Comparison of ENCODE assay signal across 1 cellular context in genomic region chr7:138066954-138067394, GRCh38.
TF ChIP-seq lines count a peak whose summit lies in the region.

No MANE protein-coding gene starts in this region.

TF ChIP-seq in HepG2, 621 proteins besides CTCF, POLR2A, EP300 and RAD21 (continued from another document and continues in another):
- TF ChIP-seq ZNF142 (CRISPR knock-in tag; IDR thresholded peaks at IDR 0.05) (peak; percentile 42; the same call in 1 of the 2 replicates), TEAD2 (CRISPR knock-in tag; IDR thresholded peaks at IDR 0.05) (no peak), SUZ12 (IDR thresholded peaks at IDR 0.05; ENCODE audit: low read depth, low read length) (no peak), POLR2AphosphoS5 (IDR thresholded peaks at IDR 0.05; ENCODE audit: low read depth, low read length) (no peak; the same call in 1 of the 2 replicates), GMEB2 (CRISPR knock-in tag; IDR thresholded peaks at IDR 0.05; ENCODE audit: low read depth) (no peak), ZNF20 (CRISPR knock-in tag; IDR thresholded peaks at IDR 0.05) (no peak), ZNF232 (CRISPR knock-in tag; IDR thresholded peaks at IDR 0.05; ENCODE audit: borderline replicate concordance) (no peak), TAF15 (IDR thresholded peaks at IDR 0.05; ENCODE audit: low read depth, low read length, poor library complexity, severe bottlenecking) (no peak), MEIS2 (CRISPR knock-in tag; IDR thresholded peaks at IDR 0.05) (no peak), POLR2G (IDR thresholded peaks at IDR 0.05; ENCODE audit: low read depth, low read length) (no peak), ZNF704 (CRISPR knock-in tag; IDR thresholded peaks at IDR 0.05; ENCODE audit: borderline replicate concordance) (no peak), KDM5A (IDR thresholded peaks at IDR 0.05; ENCODE audit: borderline replicate concordance, low read length) (no peak), ARHGAP35 (CRISPR knock-in tag; IDR thresholded peaks at IDR 0.05; ENCODE audit: borderline replicate concordance) (no peak), ATAD3A (CRISPR knock-in tag; IDR thresholded peaks at IDR 0.05) (no peak), ZNF761 (CRISPR knock-in tag; conservative IDR thresholded peaks at IDR 0.05) (no peak), TMF1 (CRISPR knock-in tag; IDR thresholded peaks at IDR 0.05; ENCODE audit: low read depth) (no peak), SNAPC4 (CRISPR knock-in tag; IDR thresholded peaks at IDR 0.05) (no peak), TGIF2 (CRISPR knock-in tag; IDR thresholded peaks at IDR 0.05) (no peak), SAFB2 (CRISPR knock-in tag; IDR thresholded peaks at IDR 0.05; ENCODE audit: borderline replicate concordance, low read depth) (no peak), ZNF44 (CRISPR knock-in tag; IDR thresholded peaks at IDR 0.05) (no peak), KAT8 (CRISPR knock-in tag; IDR thresholded peaks at IDR 0.05) (no peak), CEBPG (CRISPR knock-in tag; IDR thresholded peaks at IDR 0.05) (peak; percentile 57), HNRNPH1 (optimal IDR thresholded peaks at IDR 0.05; ENCODE audit: low read depth, low read length) (no peak), ETS1 (CRISPR knock-in tag; IDR thresholded peaks at IDR 0.05) (no peak), PBX3 (CRISPR knock-in tag; IDR thresholded peaks at IDR 0.05; ENCODE audit: borderline replicate concordance) (no peak), ZNF275 (CRISPR knock-in tag; IDR thresholded peaks at IDR 0.05; ENCODE audit: borderline replicate concordance) (no peak), ZNF296 (CRISPR knock-in tag; conservative IDR thresholded peaks at IDR 0.05) (no peak), ZNF770 (CRISPR knock-in tag; IDR thresholded peaks at IDR 0.05) (no peak), ZNF264 (CRISPR knock-in tag; IDR thresholded peaks at IDR 0.05) (no peak), ZNF841 (CRISPR knock-in tag; IDR thresholded peaks at IDR 0.05; ENCODE audit: borderline replicate concordance) (no peak), ZNF569 (CRISPR knock-in tag; IDR thresholded peaks at IDR 0.05; ENCODE audit: borderline replicate concordance) (no peak), EHMT2 (IDR thresholded peaks at IDR 0.05; ENCODE audit: borderline replicate concordance, low read depth, low read length) (no peak), IKZF1 (IDR thresholded peaks at IDR 0.05) (no peak), GTF2F1 (IDR thresholded peaks at IDR 0.05; ENCODE audit: low read length) (no peak), ZBTB38 (CRISPR knock-in tag; IDR thresholded peaks at IDR 0.05) (no peak), GABPB1 (CRISPR knock-in tag; IDR thresholded peaks at IDR 0.05) (no peak), ZNF230 (CRISPR knock-in tag; IDR thresholded peaks at IDR 0.05) (no peak), ZNF639 (CRISPR knock-in tag; conservative IDR thresholded peaks at IDR 0.05) (no peak), POLR2AphosphoS2 (IDR thresholded peaks at IDR 0.05; ENCODE audit: low read depth, low read length) (no peak), ZNF274 (CRISPR knock-in tag; IDR thresholded peaks at IDR 0.05) (no peak), ELF4 (CRISPR knock-in tag; IDR thresholded peaks at IDR 0.05; ENCODE audit: borderline replicate concordance) (no peak), REXO4 (CRISPR knock-in tag; IDR thresholded peaks at IDR 0.05; ENCODE audit: borderline replicate concordance) (no peak), STAT5B (CRISPR knock-in tag; IDR thresholded peaks at IDR 0.05) (no peak), RFX1 (IDR thresholded peaks at IDR 0.05) (no peak), RFX5 (IDR thresholded peaks at IDR 0.05; ENCODE audit: low read depth, low read length) (no peak), JUN (CRISPR knock-in tag; IDR thresholded peaks at IDR 0.05) (no peak)
